In genomic region chr15:65409284-65409631, GRCh38 we compare ENCODE assay signal across 11 cellular contexts. TPM values are rescaled to one million over a fixed set of nuclear protein-coding genes. Genes with fewer than 3 reads are reported as not detected.
DNase-seq lines count a peak whose midpoint lies in the region; ATAC-seq and TF ChIP-seq lines count a peak whose summit lies in the region.
"Had no signal": no experiment of that assay in that cellular context is flagged by ENCODE, and none has a peak within 500 bp of the region (broad histone marks: within the 10 kb centered on the region; RNA-seq: fewer than 3 reads in every experiment).

No MANE protein-coding gene starts in this region.

- no peaks in the 10 kb centered on the region for H3K9me3 Mint-ChIP-seq in activated CD4-positive, alpha-beta T cell treated with anti-CD3 and anti-CD28 coated beads for 36 hours (ENCODE audit: low read depth)
- no peaks in the 10 kb centered on the region for H3K9me3 Mint-ChIP-seq in stimulated activated naive B cell treated with anti-CD40 and anti-IgM and Interleukin-4, amounts not matched to agents 10 μg/mL and 1 μg/mL and 100 μg/mL, for 72 hours

- H2AK5ac ChIP-seq in trophoblast cell (ENCODE audit: low read length), result no peak overlapping the region

- intact Hi-C loops in activated CD4-positive, alpha-beta T cell treated with anti-CD3 and anti-CD28 coated beads for 36 hours (cut with DNase I, micrococcal nuclease), result no loop called here
- intact Hi-C loops in head of caudate nucleus (cut with DNase I), result no loop called here

- CTCF ChIA-PET in activated CD4-positive, alpha-beta T cell treated with anti-CD3 and anti-CD28 coated beads for 36 hours (lab: Charles Lee), result interaction anchor here (1.3 kb wide), 1 partner anchor 30 kb away, joined by 3 read pairs; no protein-coding TSS in a partner anchor

- H2BK5ac ChIP-seq in trophoblast cell (ENCODE audit: low read depth, low read length, poor library complexity), result no peak overlapping the region

- H3K4me1 Mint-ChIP-seq in activated CD4-positive, alpha-beta T cell treated with anti-CD3 and anti-CD28 coated beads for 36 hours, result peaks cover 3% of the 10 kb centered on the region
- H3K4me1 Mint-ChIP-seq in stimulated activated naive B cell treated with anti-CD40 and anti-IgM and Interleukin-4, amounts not matched to agents 10 μg/mL and 1 μg/mL and 100 μg/mL, for 72 hours, result peaks cover 9 to 10% of the 10 kb centered on the region in 2 donors

- H4K91ac ChIP-seq in trophoblast cell (ENCODE audit: low read depth, low read length), result no peak overlapping the region

- H3K36me3 ChIP-seq in trophoblast cell (ENCODE audit: control insufficient read depth in 1 of 2, insufficient read depth in 2 of 2, low read length in 2 of 2), result no peaks in the 10 kb centered on the region
- H3K36me3 ChIP-seq: pancreas had no signal

- H3K18ac ChIP-seq in trophoblast cell (ENCODE audit: low read length), result no peak overlapping the region

- H3K27me3 ChIP-seq in trophoblast cell (ENCODE audit: insufficient read depth, low read length), result no peaks in the 10 kb centered on the region
- H3K27me3 ChIP-seq: pancreas had no signal

- H3K14ac ChIP-seq in trophoblast cell (ENCODE audit: low read length), result no peak overlapping the region

- H3K36me3 Mint-ChIP-seq in activated CD4-positive, alpha-beta T cell treated with anti-CD3 and anti-CD28 coated beads for 36 hours (ENCODE audit: low read depth), result no peaks in the 10 kb centered on the region
- no peaks in the 10 kb centered on the region for H3K36me3 Mint-ChIP-seq in stimulated activated naive B cell treated with anti-CD40 and anti-IgM and Interleukin-4, amounts not matched to agents 10 μg/mL and 1 μg/mL and 100 μg/mL, for 72 hours

- H2BK120ac ChIP-seq in trophoblast cell (ENCODE audit: insufficient read depth, low read length, poor library complexity), result no peak overlapping the region

- POLR2A ChIA-PET in activated CD4-positive, alpha-beta T cell treated with anti-CD3 and anti-CD28 coated beads for 36 hours (lab: Charles Lee), result no interaction called here

- no CpG with 5 or more reads among the region's 5 CpGs for WGBS in trophoblast cell (ENCODE audit: extremely low coverage, insufficient coverage, insufficient read length)

- peaks cover 13% of the 10 kb centered on the region for H3K27me3 Mint-ChIP-seq in activated CD4-positive, alpha-beta T cell treated with anti-CD3 and anti-CD28 coated beads for 36 hours
- H3K27me3 Mint-ChIP-seq in stimulated activated naive B cell treated with anti-CD40 and anti-IgM and Interleukin-4, amounts not matched to agents 10 μg/mL and 1 μg/mL and 100 μg/mL, for 72 hours, result peaks cover 26 to 36% of the 10 kb centered on the region in 2 donors

- H3K79me1 ChIP-seq in trophoblast cell (ENCODE audit: low read length), result no peaks in the 10 kb centered on the region

- no peak overlapping the region for H2AFZ ChIP-seq in trophoblast cell (ENCODE audit: insufficient read depth, low read length, poor library complexity)

- TF ChIP-seq CTCF in epithelial cell of esophagus (IDR thresholded peaks at IDR 0.05; ENCODE audit: insufficient read depth, low read depth, low read length, missing control alignments), result no peak

- H3K9ac ChIP-seq in trophoblast cell (ENCODE audit: low read length), result no peak overlapping the region

- H3K9me3 ChIP-seq in trophoblast cell (ENCODE audit: insufficient read depth, low read depth, low read length), result no peaks in the 10 kb centered on the region
- H3K9me3 ChIP-seq: pancreas had no signal

- no peak overlapping the region for H3K4me2 ChIP-seq in trophoblast cell (ENCODE audit: low read length)

- peak; percentile 53 for ATAC-seq in activated CD4-positive, alpha-beta T cell treated with anti-CD3 and anti-CD28 coated beads for 36 hours
- ATAC-seq in stimulated activated naive B cell treated with anti-CD40 and anti-IgM and Interleukin-4, amounts not matched to agents 10 μg/mL and 1 μg/mL and 100 μg/mL, for 72 hours (replicated peaks), result peak; percentile 71 to 72

- no peak overlapping the region for H4K8ac ChIP-seq in trophoblast cell (ENCODE audit: low read depth, low read length)

- no peak overlapping the region for H3K4me3 Mint-ChIP-seq in activated CD4-positive, alpha-beta T cell treated with anti-CD3 and anti-CD28 coated beads for 36 hours
- H3K4me3 Mint-ChIP-seq in stimulated activated naive B cell treated with anti-CD40 and anti-IgM and Interleukin-4, amounts not matched to agents 10 μg/mL and 1 μg/mL and 100 μg/mL, for 72 hours, result no peak overlapping the region

- H3K27ac ChIP-seq in trophoblast cell (ENCODE audit: low read depth, low read length), result no peak overlapping the region
- H3K27ac ChIP-seq: pancreas, VCaP had no signal

- H2BK12ac ChIP-seq in trophoblast cell (ENCODE audit: low read length), result no peak overlapping the region

- H3K4me3 ChIP-seq in epithelial cell of esophagus (ENCODE audit: low read length) (no peak overlapping the region), trophoblast cell (ENCODE audit: low read depth, low read length) (no peak overlapping the region)
- H3K4me3 ChIP-seq: pancreas had no signal

- H3K23ac ChIP-seq in trophoblast cell (ENCODE audit: low read length), result no peak overlapping the region

- DNase-seq in activated CD4-positive, alpha-beta T cell treated with anti-CD3 and anti-CD28 coated beads for 36 hours, result no peak
- no peak for DNase-seq in activated CD4-positive, alpha-beta T cell treated with anti-CD3 and anti-CD28 coated beads, Interleukin-2, amount 50 U/mL, for 4 hours
- DNase-seq in NAMALWA (ENCODE audit: low spot score), result peak; percentile 81
- DNase-seq in epithelial cell of esophagus (ENCODE audit: low read depth), result peak; percentile 69
- DNase-seq in stimulated activated naive B cell treated with anti-CD40 and anti-IgM and Interleukin-4, amounts not matched to agents 10 μg/mL and 1 μg/mL and 100 μg/mL, for 72 hours, result no peak
- no peak for DNase-seq in stimulated activated CD4-positive, alpha-beta T cell treated with anti-CD3 and anti-CD28 coated beads, Interleukin-4, amount 100 ng/mL, for 4 hours
- no peak for DNase-seq in head of caudate nucleus
- DNase-seq in trophoblast cell, result no peak
- DNase-seq: NCI-H146 had no signal

- H3K4me1 ChIP-seq in trophoblast cell (ENCODE audit: control insufficient read depth in 1 of 2, insufficient read depth in 2 of 2, low read length in 2 of 2), result no peaks in the 10 kb centered on the region

- H3K4ac ChIP-seq in trophoblast cell (ENCODE audit: low read depth, low read length), result no peak overlapping the region

- no peak overlapping the region for H3K27ac Mint-ChIP-seq in activated CD4-positive, alpha-beta T cell treated with anti-CD3 and anti-CD28 coated beads for 36 hours
- no peak overlapping the region for H3K27ac Mint-ChIP-seq in stimulated activated naive B cell treated with anti-CD40 and anti-IgM and Interleukin-4, amounts not matched to agents 10 μg/mL and 1 μg/mL and 100 μg/mL, for 72 hours

- no peak overlapping the region for H4K12ac ChIP-seq in trophoblast cell (ENCODE audit: low read depth, low read length)

- H3K79me2 ChIP-seq in trophoblast cell (ENCODE audit: control insufficient read depth, insufficient read depth, low read length, poor library complexity), result no peaks in the 10 kb centered on the region

RNA-seq across cellular contexts. Expression of gene IGDCC4, which starts 13.5 kb away (rescaled TPM):
- total RNA-seq in activated CD4-positive, alpha-beta T cell treated with anti-CD3 and anti-CD28 coated beads for 36 hours, result under 1 TPM; 0.16 to 0.18 TPM
- 2.7 and 2.9 TPM in 2 replicates for polyA plus RNA-seq in trophoblast cell (2013)

RNA-seq across cellular contexts. Expression of gene IGDCC3, which starts 31.5 kb away (rescaled TPM):
- total RNA-seq in activated CD4-positive, alpha-beta T cell treated with anti-CD3 and anti-CD28 coated beads for 36 hours, result not detected
- 144 and 157 TPM in 2 replicates for polyA plus RNA-seq in trophoblast cell (2013)
- polyA plus RNA-seq: pancreas had no signal

Comparison
In these comparisons a context has a peak if more than half of its experiments do, and no peak if none do; other contexts are left out.
1. DNase-seq: peak in NAMALWA (single experiment) and epithelial cell of esophagus (single experiment); none in activated CD4-positive, alpha-beta T cell treated with anti-CD3 and anti-CD28 coated beads for 36 hours (single experiment), activated CD4-positive, alpha-beta T cell treated with anti-CD3 and anti-CD28 coated beads, Interleukin-2, amount 50 U/mL, for 4 hours (0 of 2), stimulated activated naive B cell treated with anti-CD40 and anti-IgM and Interleukin-4, amounts not matched to agents 10 μg/mL and 1 μg/mL and 100 μg/mL, for 72 hours (single experiment), stimulated activated CD4-positive, alpha-beta T cell treated with anti-CD3 and anti-CD28 coated beads, Interleukin-4, amount 100 ng/mL, for 4 hours (0 of 2), head of caudate nucleus (0 of 42) and trophoblast cell (0 of 2).